Comparison of ENCODE assay signal across 1 cellular context in genomic region chr3:149343951-149344350, GRCh38.
TF ChIP-seq lines count a peak whose summit lies in the region.

No MANE protein-coding gene starts in this region.

TF ChIP-seq in GM23338, 12 proteins besides CTCF, POLR2A, EP300 and RAD21 (continued from another document):
- no peak for TF ChIP-seq ZNF462 (CRISPR knock-in tag; IDR thresholded peaks at IDR 0.05)
- TF ChIP-seq STAT1 (IDR thresholded peaks at IDR 0.05; ENCODE audit: unreplicated experiment) = no peak
- no peak for TF ChIP-seq POLR2AphosphoS5 (IDR thresholded peaks at IDR 0.05; ENCODE audit: low read depth)
- no peak for TF ChIP-seq CREB1 (CRISPR knock-in tag; IDR thresholded peaks at IDR 0.05; ENCODE audit: low read depth)
- TF ChIP-seq ETS1 (IDR thresholded peaks at IDR 0.05) = no peak
